Comparison of ENCODE assay signal across 10 cellular contexts in the genomic region with DNA sequence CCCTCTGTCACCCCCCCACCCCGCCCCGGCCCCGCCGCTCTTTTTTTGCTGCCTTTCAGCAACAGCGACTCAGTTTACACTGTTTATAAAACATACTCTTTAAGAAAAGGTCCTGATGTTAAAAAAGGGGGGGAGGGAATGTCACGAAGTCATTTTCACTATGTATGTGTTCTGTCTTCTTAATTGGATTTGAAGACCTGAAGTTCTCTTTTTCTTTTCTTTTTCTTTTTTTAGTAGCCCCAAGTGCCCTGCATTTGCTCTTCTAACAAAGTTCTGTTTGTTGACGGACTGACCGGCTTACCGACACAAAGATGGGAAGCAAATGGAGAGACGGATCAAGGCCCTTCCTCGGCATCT.
DNase-seq lines count a peak whose midpoint lies in the region; ATAC-seq and TF ChIP-seq lines count a peak whose summit lies in the region.
"Had no signal": no experiment of that assay in that cellular context is flagged by ENCODE, and none has a peak within 500 bp of the region (broad histone marks: within the 10 kb centered on the region; RNA-seq: fewer than 3 reads in every experiment).

No MANE protein-coding gene starts in this region.

- H3K9ac ChIP-seq in iPS-18a (ENCODE audit: low read length): no peak overlapping the region

- H3K36me3 ChIP-seq in WERI-Rb-1 (no peaks in the 10 kb centered on the region), iPS-18a (ENCODE audit: control insufficient read depth, low read depth, low read length) (no peaks in the 10 kb centered on the region)
- H3K36me3 ChIP-seq: adrenal gland, left lung had no signal

- H3K4me3 ChIP-seq in WERI-Rb-1 (ENCODE audit: low read depth, low read length) (peak overlapping the region; percentile 30), iPS-18a (ENCODE audit: low read length) (peak overlapping the region; percentile 52)

- peaks cover 38% of the 10 kb centered on the region for H3K4me1 Mint-ChIP-seq in activated T-cell treated with anti-CD3 and anti-CD28 coated beads, Interleukin-2, amount 50 U/mL, for 24 hours (ENCODE audit: low read depth)
- H3K4me1 Mint-ChIP-seq in stimulated activated memory B cell treated with anti-CD40 and anti-IgM and Interleukin-4, amounts not matched to agents 10 μg/mL and 1 μg/mL and 100 μg/mL, for 72 hours: peaks cover 27% of the 10 kb centered on the region

- no peaks in the 10 kb centered on the region for H3K36me3 Mint-ChIP-seq in activated T-cell treated with anti-CD3 and anti-CD28 coated beads, Interleukin-2, amount 50 U/mL, for 24 hours (ENCODE audit: low read depth)
- H3K36me3 Mint-ChIP-seq in stimulated activated memory B cell treated with anti-CD40 and anti-IgM and Interleukin-4, amounts not matched to agents 10 μg/mL and 1 μg/mL and 100 μg/mL, for 72 hours: no peaks in the 10 kb centered on the region

- no peaks in the 10 kb centered on the region for H3K9me3 Mint-ChIP-seq in activated T-cell treated with anti-CD3 and anti-CD28 coated beads, Interleukin-2, amount 50 U/mL, for 24 hours
- no peaks in the 10 kb centered on the region for H3K9me3 Mint-ChIP-seq in stimulated activated memory B cell treated with anti-CD40 and anti-IgM and Interleukin-4, amounts not matched to agents 10 μg/mL and 1 μg/mL and 100 μg/mL, for 72 hours

- ATAC-seq in stimulated activated memory B cell treated with anti-CD40 and anti-IgM and Interleukin-4, amounts not matched to agents 10 μg/mL and 1 μg/mL and 100 μg/mL, for 72 hours: no peak
- ATAC-seq in GM19023 (IDR thresholded peaks at IDR 0.05; ENCODE audit: unreplicated experiment): no peak
- no peak for ATAC-seq in HG02970 (IDR thresholded peaks at IDR 0.05; ENCODE audit: low FRiP score, unreplicated experiment)

- no peaks in the 10 kb centered on the region for H3K9me3 ChIP-seq in WERI-Rb-1 (ENCODE audit: severe bottlenecking)
- H3K9me3 ChIP-seq in iPS-18a (ENCODE audit: control insufficient read depth, low read depth, low read length): peaks cover 13% of the 10 kb centered on the region
- H3K9me3 ChIP-seq: adrenal gland, left lung had no signal

- H3K4me3 Mint-ChIP-seq in activated T-cell treated with anti-CD3 and anti-CD28 coated beads, Interleukin-2, amount 50 U/mL, for 24 hours: peak overlapping the region; percentile 42
- H3K4me3 Mint-ChIP-seq in stimulated activated memory B cell treated with anti-CD40 and anti-IgM and Interleukin-4, amounts not matched to agents 10 μg/mL and 1 μg/mL and 100 μg/mL, for 72 hours: peak overlapping the region; percentile 76

- H3K27ac ChIP-seq in WERI-Rb-1: no peak overlapping the region
- H3K27ac ChIP-seq in iPS-18a (ENCODE audit: low read length): no peak overlapping the region
- H3K27ac ChIP-seq: adrenal gland, left lung had no signal

- no peak for TF ChIP-seq CTCF in WERI-Rb-1 (IDR thresholded peaks at IDR 0.05; ENCODE audit: low read depth, low read length)

- H3K27me3 Mint-ChIP-seq in activated T-cell treated with anti-CD3 and anti-CD28 coated beads, Interleukin-2, amount 50 U/mL, for 24 hours: peaks cover 84% of the 10 kb centered on the region
- peaks cover 55% of the 10 kb centered on the region for H3K27me3 Mint-ChIP-seq in stimulated activated memory B cell treated with anti-CD40 and anti-IgM and Interleukin-4, amounts not matched to agents 10 μg/mL and 1 μg/mL and 100 μg/mL, for 72 hours

- DNase-seq in activated T-cell treated with anti-CD3 and anti-CD28 coated beads, Interleukin-2, amount 50 U/mL, for 24 hours: no peak
- DNase-seq in activated T-cell treated with anti-CD3 and anti-CD28 coated beads for 4 hours: no peak
- DNase-seq in WERI-Rb-1: no peak
- no peak for DNase-seq in NCI-H2196 (lab: John Stamatoyannopoulos, UW; ENCODE audit: unreplicated experiment)

- H3K4me1 ChIP-seq in iPS-18a (ENCODE audit: control insufficient read depth, low read depth, low read length): peaks cover 4% of the 10 kb centered on the region

- no peak overlapping the region for H3K27ac Mint-ChIP-seq in activated T-cell treated with anti-CD3 and anti-CD28 coated beads, Interleukin-2, amount 50 U/mL, for 24 hours
- H3K27ac Mint-ChIP-seq in stimulated activated memory B cell treated with anti-CD40 and anti-IgM and Interleukin-4, amounts not matched to agents 10 μg/mL and 1 μg/mL and 100 μg/mL, for 72 hours: no peak overlapping the region

- H3K27me3 ChIP-seq in WERI-Rb-1 (ENCODE audit: insufficient read depth, low read depth, severe bottlenecking) (peaks cover 13% of the 10 kb centered on the region), iPS-18a (ENCODE audit: control insufficient read depth, insufficient read depth, low read length) (peaks cover 71% of the 10 kb centered on the region)
